ENCODE assay signal across 8 cellular contexts in the genomic region with DNA sequence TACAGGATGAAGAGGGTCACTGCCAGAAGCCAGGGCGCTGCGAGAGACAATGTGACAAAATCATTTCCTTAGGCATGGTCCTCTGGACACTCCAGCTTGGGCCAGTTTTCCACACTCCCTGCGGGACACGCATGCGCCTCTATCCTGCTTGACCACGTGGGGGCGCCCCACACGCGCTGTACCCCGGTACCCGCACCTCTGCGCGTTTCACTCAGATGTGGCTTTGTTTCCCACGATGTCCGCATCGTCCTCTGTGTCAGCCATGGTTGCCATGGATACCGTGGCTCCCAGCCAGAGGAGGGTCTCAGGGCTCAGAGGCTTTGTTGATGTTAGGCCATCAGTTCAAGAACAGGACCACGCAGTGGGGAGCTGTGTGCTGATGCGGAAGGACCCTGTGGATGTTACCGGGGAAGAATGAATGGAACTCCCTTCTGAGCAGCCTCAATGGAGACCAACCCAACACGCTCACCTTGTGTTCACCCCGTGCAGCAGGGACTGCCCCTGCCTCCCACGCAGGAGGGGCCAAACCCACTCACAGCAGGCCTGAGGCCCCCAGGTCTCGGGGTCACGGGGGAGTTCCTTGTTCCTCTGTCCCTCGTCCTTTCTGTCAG.
A peak's percentile ranks its signal among the peaks of the same experiment; 100 is the strongest.
DNase-seq lines count a peak whose midpoint lies in the region; ATAC-seq and TF ChIP-seq lines count a peak whose summit lies in the region.

No MANE protein-coding gene starts in this region.

- no peaks in the 10 kb centered on the region for H3K36me3 ChIP-seq in BE2C
- H3K36me3 ChIP-seq in HCT116 (ENCODE audit: control insufficient read depth in 1 of 2, insufficient read depth in 2 of 2, low read length in 2 of 2) = no peaks in the 10 kb centered on the region

- DNase-seq in BE2C = peak; percentile 60
- peak; percentile 29 for DNase-seq in HCT116 (ENCODE audit: low read depth, low spot score)
- DNase-seq in OCI-M1 (lab: John Stamatoyannopoulos, UW) = peak; percentile 66
- peak; percentile 24 for DNase-seq in activated T-helper 2 cell treated with anti-CD3 and anti-CD28 coated beads, Interferon-gamma antibody, Interleukin-2, Interleukin-4, amounts not matched to agents 10 μg/mL and 5 μg/mL and 100 μg/mL, durations not matched to agents 14 hours and 24 hours and 36 hours (ENCODE audit: low spot score)
- DNase-seq in glomerular visceral epithelial cell (ENCODE audit: extremely low spot score) = peak; percentile 47
- peak; percentile 46 for DNase-seq in pons (ENCODE audit: low spot score)

- intact Hi-C loops in HCT116 (cut with micrococcal nuclease) = loop anchor here (1.0 kb wide), 1 partner anchor 163 kb away; no protein-coding TSS in a partner anchor
- intact Hi-C loops in activated T-helper 2 cell treated with anti-CD3 and anti-CD28 coated beads, Interferon-gamma antibody, Interleukin-2, Interleukin-4, amounts not matched to agents 10 μg/mL and 5 μg/mL and 100 μg/mL, durations not matched to agents 14 hours and 24 hours and 36 hours (cut with micrococcal nuclease) = no loop called here

- peak; percentile 61 for TF ChIP-seq CTCF in BE2C (IDR thresholded peaks at IDR 0.05; ENCODE audit: low read depth, low read length)
- TF ChIP-seq CTCF in HCT116 (IDR thresholded peaks at IDR 0.05 in 2 of 3, conservative IDR thresholded peaks at IDR 0.05 in 1 of 3; ENCODE audit: borderline replicate concordance in 1 of 3, insufficient read depth in 1 of 3, low read depth in 2 of 3, low read length in 2 of 3) = peak; percentile 76 to 91 (median 81); a peak in 5 of 6 replicates

- H3K4me3 ChIP-seq in BE2C (ENCODE audit: low read depth, low read length) (no peak overlapping the region), HCT116 (replicated peaks in 1 of 2; ENCODE audit: low read depth in 1 of 2, low read length in 2 of 2) (no peak overlapping the region)

- TF ChIP-seq POLR2A in HCT116 (IDR thresholded peaks at IDR 0.05; ENCODE audit: borderline replicate concordance, extremely low read depth, insufficient read depth, insufficient read length) = no peak

- H3K9ac ChIP-seq in HCT116 (ENCODE audit: low read length) = no peak overlapping the region

- no peaks in the 10 kb centered on the region for H3K9me3 Mint-ChIP-seq in activated T-helper 2 cell treated with anti-CD3 and anti-CD28 coated beads, Interferon-gamma antibody, Interleukin-2, Interleukin-4, amounts not matched to agents 10 μg/mL and 5 μg/mL and 100 μg/mL, durations not matched to agents 14 hours and 24 hours and 36 hours

- H3K4me1 Mint-ChIP-seq in activated T-helper 2 cell treated with anti-CD3 and anti-CD28 coated beads, Interferon-gamma antibody, Interleukin-2, Interleukin-4, amounts not matched to agents 10 μg/mL and 5 μg/mL and 100 μg/mL, durations not matched to agents 14 hours and 24 hours and 36 hours (ENCODE audit: low read depth) = peaks cover 9% of the 10 kb centered on the region

- H3K27me3 Mint-ChIP-seq in activated T-helper 2 cell treated with anti-CD3 and anti-CD28 coated beads, Interferon-gamma antibody, Interleukin-2, Interleukin-4, amounts not matched to agents 10 μg/mL and 5 μg/mL and 100 μg/mL, durations not matched to agents 14 hours and 24 hours and 36 hours (ENCODE audit: low read depth) = peaks cover 27% of the 10 kb centered on the region

- H3K9me2 ChIP-seq in HCT116 (ENCODE audit: insufficient read depth) = no peaks in the 10 kb centered on the region

- no peak overlapping the region for H2AFZ ChIP-seq in HCT116 (ENCODE audit: low read depth, low read length, poor library complexity, severe bottlenecking)

- H3K36me3 Mint-ChIP-seq in activated T-helper 2 cell treated with anti-CD3 and anti-CD28 coated beads, Interferon-gamma antibody, Interleukin-2, Interleukin-4, amounts not matched to agents 10 μg/mL and 5 μg/mL and 100 μg/mL, durations not matched to agents 14 hours and 24 hours and 36 hours (ENCODE audit: low read depth) = no peaks in the 10 kb centered on the region

- no peak overlapping the region for H3K4me2 ChIP-seq in HCT116 (ENCODE audit: low read length)

- TF ChIP-seq RAD21 in HCT116 (IDR thresholded peaks at IDR 0.05; ENCODE audit: low read depth) = peak; percentile 92

- H3K27ac ChIP-seq in HCT116 (ENCODE audit: low read depth, low read length) = no peak overlapping the region

- no peaks in the 10 kb centered on the region for H3K79me2 ChIP-seq in HCT116 (ENCODE audit: insufficient read depth, low read length)

- BruUV-seq in HCT116 (replicated peaks; lab: Mats Ljungman, UMichigan) = no TSS peak

- RAD21 ChIA-PET in HCT116 (lab: Charles Lee; ENCODE audit: low non-redundant PET in 1 of 2, low total read pairs in 2 of 2, uncharacterized antibody in 2 of 2, unreplicated experiment in 2 of 2) = interaction anchor here (0.6 to 1.6 kb wide), 3 partner anchors 40 to 160 kb away, joined by 3 to 5 read pairs (median 4); no protein-coding TSS in a partner anchor

- H4K20me1 ChIP-seq in HCT116 (ENCODE audit: insufficient read depth) = no peaks in the 10 kb centered on the region

- H3K27me3 ChIP-seq in BE2C = 0 out of 2 replicates have a peak, but pooled peaks cover 2% of the 10 kb centered on the region
- H3K27me3 ChIP-seq in HCT116 (ENCODE audit: insufficient read depth, low read length) = peaks cover 31% of the 10 kb centered on the region

- ATAC-seq in HCT116 = peak; percentile 99
- no peak for ATAC-seq in GM19467 (IDR thresholded peaks at IDR 0.05; ENCODE audit: unreplicated experiment)
- no peak for ATAC-seq in GM21737 (IDR thresholded peaks at IDR 0.05; ENCODE audit: unreplicated experiment)

- POLR2A ChIA-PET in HCT116 (lab: Charles Lee) = no interaction called here

- H3K27ac Mint-ChIP-seq in activated T-helper 2 cell treated with anti-CD3 and anti-CD28 coated beads, Interferon-gamma antibody, Interleukin-2, Interleukin-4, amounts not matched to agents 10 μg/mL and 5 μg/mL and 100 μg/mL, durations not matched to agents 14 hours and 24 hours and 36 hours = no peak overlapping the region

- CTCF ChIA-PET in HCT116 (lab: Charles Lee) = interaction anchor here (0.6 to 2.5 kb wide), 11 partner anchors 10 to 199 kb away, joined by 3 to 16 read pairs (median 5); no protein-coding TSS in a partner anchor

- H3K9me3 ChIP-seq in BE2C (no peaks in the 10 kb centered on the region), HCT116 (ENCODE audit: control insufficient read depth in 1 of 2, insufficient read depth in 1 of 2, low read depth in 1 of 2, low read length in 2 of 2) (no peaks in the 10 kb centered on the region)

- no peaks in the 10 kb centered on the region for H3K4me1 ChIP-seq in BE2C
- H3K4me1 ChIP-seq in HCT116 (ENCODE audit: control insufficient read depth in 1 of 2, insufficient read depth in 2 of 2, low read length in 2 of 2) = no peaks in the 10 kb centered on the region

- H3K4me3 Mint-ChIP-seq in activated T-helper 2 cell treated with anti-CD3 and anti-CD28 coated beads, Interferon-gamma antibody, Interleukin-2, Interleukin-4, amounts not matched to agents 10 μg/mL and 5 μg/mL and 100 μg/mL, durations not matched to agents 14 hours and 24 hours and 36 hours (ENCODE audit: low read depth) = no peak overlapping the region

TF ChIP-seq in HCT116, 20 proteins besides CTCF, POLR2A, EP300 and RAD21:
- TF ChIP-seq FOSL1 (IDR thresholded peaks at IDR 0.05; ENCODE audit: low read depth) (no peak), TCF7L2 (IDR thresholded peaks at IDR 0.05; ENCODE audit: borderline replicate concordance, extremely low read depth, insufficient read depth, insufficient read length) (peak; percentile 33), ZBTB33 (IDR thresholded peaks at IDR 0.05; ENCODE audit: extremely low read depth, insufficient replicate concordance, low read length) (no peak)
